In genomic region chr12:54386781-54387467, GRCh38 we compare ENCODE assay signal across 15 cellular contexts. TPM values are rescaled to one million over a fixed set of nuclear protein-coding genes. Genes with fewer than 3 reads are reported as not detected.
DNase-seq lines count a peak whose midpoint lies in the region; ATAC-seq, FAIRE-seq and TF ChIP-seq lines count a peak whose summit lies in the region.
"Had no signal": no experiment of that assay in that cellular context is flagged by ENCODE, and none has a peak within 500 bp of the region (broad histone marks: within the 10 kb centered on the region; RNA-seq: fewer than 3 reads in every experiment).

No MANE protein-coding gene starts in this region.

- H3K27ac ChIP-seq in VCaP (peak overlapping the region; percentile 95), foreskin keratinocyte (peak overlapping the region; percentile 27), transverse colon (peak overlapping the region in 1 of 4 donors; percentile 14)
- H3K27ac ChIP-seq: ovary had no signal

- H3K4me1 ChIP-seq in foreskin keratinocyte (peaks cover 43% of the 10 kb centered on the region), transverse colon (peaks cover 9 to 34% (median 16%) of the 10 kb centered on the region in 4 donors)

- no peak for ATAC-seq in foreskin keratinocyte
- ATAC-seq in HG03135 (IDR thresholded peaks at IDR 0.05; ENCODE audit: unreplicated experiment), result no peak
- ATAC-seq: activated CD4-positive, alpha-beta T cell treated with anti-CD3 and anti-CD28 coated beads for 36 hours; effector memory CD8-positive, alpha-beta T cell; stimulated activated naive CD8-positive, alpha-beta T cell treated with anti-CD3 and anti-CD28 coated beads, Interleukin-15, Interleukin-2, amounts not matched to agents 100 U/mL and 50 U/mL, for 24 hours had no signal

- intact Hi-C loops in CD14-positive monocyte (cut with micrococcal nuclease) (no loop called here), transverse colon (cut with DNase I; ENCODE audit: low total_unique reads) (no loop called here)

- TF ChIP-seq EP300 in transverse colon (IDR thresholded peaks at IDR 0.05; ENCODE audit: low read depth), result no peak

- no peak for TF ChIP-seq POLR2A in GM12892 (IDR thresholded peaks at IDR 0.05; ENCODE audit: low read depth, low read length)
- TF ChIP-seq POLR2A in transverse colon (IDR thresholded peaks at IDR 0.05), result no peak

- no peaks in the 10 kb centered on the region for H3K9me3 ChIP-seq in transverse colon
- H3K9me3 ChIP-seq: ovary had no signal

- H3K27ac Mint-ChIP-seq in CD14-positive monocyte, result peak overlapping the region; percentile 66 to 100 (median 100)
- peak overlapping the region; percentile 1 for H3K27ac Mint-ChIP-seq in progenitor cell of endocrine pancreas
- H3K27ac Mint-ChIP-seq: activated CD4-positive, alpha-beta T cell treated with anti-CD3 and anti-CD28 coated beads for 36 hours had no signal

- FAIRE-seq in GM12892 (lab: Jason Lieb, UNC), result no peak

- H3K9me3 Mint-ChIP-seq in CD14-positive monocyte (peaks cover 0 to 2% (median 0%) of the 10 kb centered on the region in 7 donors), progenitor cell of endocrine pancreas (ENCODE audit: low read depth) (no peaks in the 10 kb centered on the region)
- H3K9me3 Mint-ChIP-seq: effector memory CD8-positive, alpha-beta T cell had no signal

- peaks cover 17 to 24% of the 10 kb centered on the region in 2 donors for H3K36me3 Mint-ChIP-seq in CD14-positive monocyte
- H3K36me3 Mint-ChIP-seq in progenitor cell of endocrine pancreas (ENCODE audit: insufficient read depth), result peaks cover under 1% of the 10 kb centered on the region

- TF ChIP-seq CTCF in CD14-positive monocyte (IDR thresholded peaks at IDR 0.05) (no peak), VCaP (conservative IDR thresholded peaks at IDR 0.05) (no peak), foreskin keratinocyte (conservative IDR thresholded peaks at IDR 0.05) (no peak), progenitor cell of endocrine pancreas (IDR thresholded peaks at IDR 0.05; ENCODE audit: unreplicated experiment) (no peak), transverse colon (IDR thresholded peaks at IDR 0.05) (no peak)

- no peak for DNase-seq in CD14-positive monocyte (ENCODE audit: low spot score)
- DNase-seq in foreskin keratinocyte, result no peak
- DNase-seq in progenitor cell of endocrine pancreas (ENCODE audit: low spot score, unreplicated experiment), result no peak
- DNase-seq in epidermal melanocyte (ENCODE audit: insufficient read length, low spot score), result no peak
- no peak for DNase-seq in GM12892 (ENCODE audit: insufficient read length)
- no peak for DNase-seq in transverse colon
- DNase-seq: activated CD4-positive, alpha-beta T cell treated with anti-CD3 and anti-CD28 coated beads for 36 hours; activated naive CD4-positive, alpha-beta T cell treated with anti-CD3 and anti-CD28 coated beads, Interleukin-2, amount 50 U/mL, for 16 hours; effector memory CD8-positive, alpha-beta T cell; foreskin melanocyte; ovary; SHP77; stimulated activated naive CD8-positive, alpha-beta T cell treated with anti-CD3 and anti-CD28 coated beads, Interleukin-15, Interleukin-2, amounts not matched to agents 100 U/mL and 50 U/mL, for 24 hours had no signal

- in situ Hi-C loops in transverse colon (cut with MboI; ENCODE audit: low pct_ligation_motif_present in 1 of 4, low pct_unique_long_range_greater_than_20kb in 1 of 4, low sequenced_read_pairs in 3 of 4), result no loop called here

- H3K27me3 ChIP-seq in foreskin keratinocyte (no peaks in the 10 kb centered on the region), transverse colon (no peaks in the 10 kb centered on the region)
- H3K27me3 ChIP-seq: ovary had no signal

- no peak overlapping the region for H3K4me3 ChIP-seq in transverse colon
- H3K4me3 ChIP-seq: ovary had no signal

- H3K27me3 Mint-ChIP-seq in CD14-positive monocyte (ENCODE audit: low read depth in 3 of 3) (peaks cover 0 to 7% (median 2%) of the 10 kb centered on the region in 3 donors), progenitor cell of endocrine pancreas (peaks cover 6% of the 10 kb centered on the region)
- H3K27me3 Mint-ChIP-seq: activated CD4-positive, alpha-beta T cell treated with anti-CD3 and anti-CD28 coated beads for 36 hours; effector memory CD8-positive, alpha-beta T cell had no signal

- no peak overlapping the region for H3K4me3 Mint-ChIP-seq in CD14-positive monocyte
- H3K4me3 Mint-ChIP-seq in progenitor cell of endocrine pancreas (ENCODE audit: low read depth), result no peak overlapping the region
- H3K4me3 Mint-ChIP-seq: activated CD4-positive, alpha-beta T cell treated with anti-CD3 and anti-CD28 coated beads for 36 hours; effector memory CD8-positive, alpha-beta T cell had no signal

- no peaks in the 10 kb centered on the region for H3K36me3 ChIP-seq in transverse colon
- H3K36me3 ChIP-seq: ovary had no signal

- 89 to 90% methylated on average over 2 to 3 of the region's 3 CpGs for WGBS in transverse colon (ENCODE audit: low coverage in 1 of 2), 2 donors

- H3K4me1 Mint-ChIP-seq in CD14-positive monocyte (peaks cover 87% of the 10 kb centered on the region), progenitor cell of endocrine pancreas (ENCODE audit: low read depth) (peaks cover 29% of the 10 kb centered on the region)

RNA-seq across cellular contexts. Expression of gene ZNF385A, which starts 2.4 kb away (rescaled TPM):
- polyA plus RNA-seq in CD14-positive monocyte (10 to 100 TPM; 53.9 to 78.3 TPM), foreskin keratinocyte (77.1 and 81.3 TPM in 2 replicates)
- total RNA-seq in foreskin keratinocyte (29.8 and 31.9 TPM in 2 replicates), progenitor cell of endocrine pancreas (15.6 and 16.6 TPM in 2 replicates), transverse colon (10 to 100 TPM in 1 of 4 donors, 1 to 10 TPM in 3; 1.9 to 17.5 (median 5.7) TPM)
- 1.1 TPM for polyA plus RNA-seq in GM12892 (2012; ENCODE audit: missing spikeins)

RNA-seq across cellular contexts. Expression of gene GPR84, which starts 22.6 kb away (rescaled TPM):
- polyA plus RNA-seq in CD14-positive monocyte, result 1 to 10 TPM; 2.4 to 5.6 TPM
- total RNA-seq in foreskin keratinocyte, result 0.07 and 0.10 TPM in 2 replicates
- polyA plus RNA-seq in foreskin keratinocyte, result 0.07 TPM in 2 replicates
- total RNA-seq in progenitor cell of endocrine pancreas, result not detected in 2 replicates
- polyA plus RNA-seq in GM12892 (2012; ENCODE audit: missing spikeins), result 1.9 TPM
- total RNA-seq in transverse colon, result not detected

RNA-seq across cellular contexts. Expression of gene ITGA5, which starts 32.1 kb away (rescaled TPM):
- 10 to 100 TPM; 85.5 to 99.4 TPM for polyA plus RNA-seq in CD14-positive monocyte
- total RNA-seq in foreskin keratinocyte, result 111 and 175 TPM in 2 replicates
- 77.3 and 104 TPM in 2 replicates for polyA plus RNA-seq in foreskin keratinocyte
- total RNA-seq in progenitor cell of endocrine pancreas, result 32.2 and 37.8 TPM in 2 replicates
- polyA plus RNA-seq in GM12892 (2012; ENCODE audit: missing spikeins), result 1.8 TPM
- 100 to 1,000 TPM in 1 of 4 donors, 10 to 100 TPM in 3; 37.7 to 217 (median 73.0) TPM for total RNA-seq in transverse colon
